Comparison of ENCODE assay signal across 8 cellular contexts in genomic region chr11:75214411-75214821, GRCh38. TPM values are rescaled to one million over a fixed set of nuclear protein-coding genes. Genes with fewer than 3 reads are reported as not detected.
DNase-seq lines count a peak whose midpoint lies in the region; ATAC-seq, FAIRE-seq and TF ChIP-seq lines count a peak whose summit lies in the region.

No MANE protein-coding gene starts in this region.

- peaks cover 38% of the 10 kb centered on the region for H3K27me3 Mint-ChIP-seq in activated T-cell treated with anti-CD3 and anti-CD28 coated beads, Interleukin-2, amount 50 U/mL, for 72 hours (ENCODE audit: low read depth)

- peaks cover 5% of the 10 kb centered on the region for H3K4me1 Mint-ChIP-seq in activated T-cell treated with anti-CD3 and anti-CD28 coated beads, Interleukin-2, amount 50 U/mL, for 72 hours (ENCODE audit: low read depth)

- DNase-seq in A673 (ENCODE audit: low spot score) (peak; percentile 91), H54 (ENCODE audit: insufficient read length, low spot score) (peak; percentile 70), RKO (ENCODE audit: low spot score) (peak; percentile 85), germinal center (ENCODE audit: low spot score) (peak; percentile 58), psoas muscle (peak; percentile 73 to 82), NCI-H2107 (lab: John Stamatoyannopoulos, UW) (no peak)
- DNase-seq in activated T-cell treated with anti-CD3 and anti-CD28 coated beads, Interleukin-2, amount 50 U/mL, for 72 hours, result peak; percentile 75 to 79

- intact Hi-C loops in A673 (cut with micrococcal nuclease; ENCODE audit: unreplicated experiment), result loop anchor here (1.0 kb wide), 1 partner anchor 19 kb away; no protein-coding TSS in a partner anchor
- intact Hi-C loops in psoas muscle (cut with DNase I), result no loop called here

- H3K27ac Mint-ChIP-seq in activated T-cell treated with anti-CD3 and anti-CD28 coated beads, Interleukin-2, amount 50 U/mL, for 72 hours, result no peak overlapping the region

- CTCF ChIA-PET in A673 (lab: Charles Lee), result interaction anchor here (0.6 to 1.7 kb wide), 9 partner anchors 8 to 180 kb away, joined by 3 to 13 read pairs (median 6); partner anchors contain the start of gene TPBGL

- H3K4me1 ChIP-seq in A673 (ENCODE audit: insufficient read depth, low read length, poor library complexity, severe bottlenecking), result no peaks in the 10 kb centered on the region
- H3K4me1 ChIP-seq in psoas muscle, result no peaks in the 10 kb centered on the region

- TF ChIP-seq CTCF in A673 (conservative IDR thresholded peaks at IDR 0.05; ENCODE audit: low read depth, low read length) (peak; percentile 60), psoas muscle (IDR thresholded peaks at IDR 0.05) (no peak)

- TF ChIP-seq POLR2A in H54 (IDR thresholded peaks at IDR 0.05; ENCODE audit: low read depth, low read length), result no peak

- H3K9me3 ChIP-seq in A673 (ENCODE audit: low read depth, low read length, poor library complexity, severe bottlenecking), result no peaks in the 10 kb centered on the region
- no peaks in the 10 kb centered on the region for H3K9me3 ChIP-seq in psoas muscle

- H3K27me3 ChIP-seq in A673 (replicated peaks; ENCODE audit: insufficient read depth, low read depth, low read length, poor library complexity) (peaks cover 8% of the 10 kb centered on the region), psoas muscle (ENCODE audit: insufficient read depth in 3 of 3, low read length in 2 of 3) (peaks cover 0 to 7% (median 0%) of the 10 kb centered on the region in 3 donors)

- H3K27ac ChIP-seq in A673 (ENCODE audit: low read depth, low read length, poor library complexity, severe bottlenecking), result no peak overlapping the region
- no peak overlapping the region for H3K27ac ChIP-seq in psoas muscle

- H3K9me3 Mint-ChIP-seq in activated T-cell treated with anti-CD3 and anti-CD28 coated beads, Interleukin-2, amount 50 U/mL, for 72 hours, result no peaks in the 10 kb centered on the region

- BruUV-seq in A673 (replicated peaks; lab: Mats Ljungman, UMichigan), result no TSS peak

- H3K4me3 Mint-ChIP-seq in activated T-cell treated with anti-CD3 and anti-CD28 coated beads, Interleukin-2, amount 50 U/mL, for 72 hours, result no peak overlapping the region

- POLR2A ChIA-PET in A673 (lab: Charles Lee; ENCODE audit: low non-redundant PET), result no interaction called here

- FAIRE-seq in H54 (lab: Jason Lieb, UNC), result no peak

- ATAC-seq in activated T-cell treated with anti-CD3 and anti-CD28 coated beads, Interleukin-2, amount 50 U/mL, for 72 hours (replicated peaks in 1 of 2), result peak; percentile 54 to 64
- ATAC-seq in psoas muscle (peak; percentile 42 to 59 (median 47)), HG03045 (IDR thresholded peaks at IDR 0.05; ENCODE audit: unreplicated experiment) (no peak)

- no peaks in the 10 kb centered on the region for H3K36me3 Mint-ChIP-seq in activated T-cell treated with anti-CD3 and anti-CD28 coated beads, Interleukin-2, amount 50 U/mL, for 72 hours (ENCODE audit: insufficient read depth in 2 of 2)

- no peak overlapping the region for H3K4me3 ChIP-seq in A673 (ENCODE audit: low read depth, low read length, poor library complexity, severe bottlenecking)
- H3K4me3 ChIP-seq in psoas muscle, result no peak overlapping the region

- 2 to 4% (median 2%) methylated on average over 8 of the region's 8 CpGs for WGBS in psoas muscle, 3 donors

- no peaks in the 10 kb centered on the region for H3K36me3 ChIP-seq in A673 (ENCODE audit: insufficient read depth, low read length, poor library complexity, severe bottlenecking)
- no peaks in the 10 kb centered on the region for H3K36me3 ChIP-seq in psoas muscle (ENCODE audit: insufficient read depth in 1 of 2, low read depth in 1 of 2)

RNA-seq across cellular contexts. Expression of gene TPBGL, which starts 26.2 kb away (rescaled TPM):
- total RNA-seq in A673 (2021) (0.24 and 0.41 TPM in 2 replicates), psoas muscle (under 1 TPM in 1 of 4 donors, not detected in 3; 0.11 TPM)
- total RNA-seq in activated T-cell treated with anti-CD3 and anti-CD28 coated beads, Interleukin-2, amount 50 U/mL, for 72 hours, result under 1 TPM; 0.07 to 0.14 TPM
- polyA plus RNA-seq in psoas muscle, result under 1 TPM in 2 of 3 donors, not detected in 1; 0.01 to 0.05 TPM
